Comparison of ENCODE assay signal across 18 cellular contexts in the genomic region with DNA sequence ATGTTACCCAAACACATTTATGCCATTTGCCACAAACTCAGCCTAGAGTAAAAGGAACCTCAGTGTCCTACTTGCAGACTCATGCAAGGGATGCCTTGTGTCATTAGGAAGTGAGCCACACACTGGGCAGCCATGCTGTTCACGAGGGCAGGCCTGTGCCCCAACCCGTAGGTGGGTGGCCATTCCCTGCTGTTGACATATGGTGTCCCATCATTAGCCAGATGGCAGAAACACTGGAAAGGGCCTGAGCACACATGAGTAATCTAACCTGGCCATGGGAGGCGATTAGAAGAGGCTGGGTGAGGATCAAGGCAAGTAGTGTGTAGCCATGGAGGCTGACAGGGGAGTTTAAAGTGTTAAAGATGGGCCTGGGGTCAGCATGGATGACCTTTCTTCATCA.
"Had no signal": no experiment of that assay in that cellular context is flagged by ENCODE, and none has a peak within 500 bp of the region (broad histone marks: within the 10 kb centered on the region; RNA-seq: fewer than 3 reads in every experiment).

No MANE protein-coding gene starts in this region.

- H3K9me3 ChIP-seq: esophagus muscularis mucosa, gastroesophageal sphincter, heart right ventricle, tibial nerve, vagina had no signal

- DNase-seq: activated CD4-positive, alpha-beta T cell treated with anti-CD3 and anti-CD28 coated beads, Interleukin-2, amount 10 ng/mL, durations not matched to agents 24 days and 14 days; activated CD4-positive, CD25-positive, alpha-beta regulatory T cell; activated CD8-positive, alpha-beta T cell treated with anti-CD3 and anti-CD28 coated beads, Interleukin-2, amount 10 ng/mL, durations not matched to agents 7 days and 5 days; activated effector memory CD4-positive, alpha-beta T cell treated with Interleukin-2 at 50 U/mL for 16 hours; activated naive CD4-positive, alpha-beta T cell treated with anti-CD3 and anti-CD28 coated beads, Interleukin-2, amount 10 ng/mL, durations not matched to agents 7 days and 5 days; activated T-cell treated with anti-CD3 and anti-CD28 coated beads, Interleukin-2, amount 50 U/mL, for 4 hours; aorta; brain microvascular endothelial cell; effector CD8-positive, alpha-beta T cell; heart right ventricle; kidney glomerular epithelial cell; stimulated activated CD4-positive, alpha-beta T cell treated with anti-CD3 and anti-CD28 coated beads, Interleukin-12 subunit alpha, Interleukin-12 subunit beta, amount 100 ng/mL, for 4 hours; stimulated activated CD4-positive, alpha-beta T cell treated with anti-CD3 and anti-CD28 coated beads, Interleukin-1b, Interleukin-23, amount 100 ng/mL, for 48 hours; stimulated activated naive CD4-positive, alpha-beta T cell treated with Interleukin-2 at 50 U/mL for 16 hours had no signal

- ATAC-seq: activated CD8-positive, alpha-beta T cell treated with anti-CD3 and anti-CD28 coated beads, Interleukin-2, amount 10 ng/mL, durations not matched to agents 7 days and 5 days; gastroesophageal sphincter; heart right ventricle had no signal

- H3K36me3 ChIP-seq: brain microvascular endothelial cell, esophagus muscularis mucosa, gastroesophageal sphincter, heart right ventricle, tibial nerve, vagina had no signal

- H3K27ac ChIP-seq: brain microvascular endothelial cell, esophagus muscularis mucosa, gastroesophageal sphincter, heart right ventricle, tibial nerve, vagina had no signal

- H3K27me3 ChIP-seq: brain microvascular endothelial cell, esophagus muscularis mucosa, gastroesophageal sphincter, heart right ventricle, tibial nerve, vagina had no signal

- H3K4me3 ChIP-seq: esophagus muscularis mucosa, gastroesophageal sphincter, heart right ventricle, tibial nerve, vagina had no signal

- H3K4me1 ChIP-seq: esophagus muscularis mucosa, gastroesophageal sphincter, heart right ventricle, tibial nerve, vagina had no signal
